Comparison of ENCODE assay signal across 11 cellular contexts in the genomic region with DNA sequence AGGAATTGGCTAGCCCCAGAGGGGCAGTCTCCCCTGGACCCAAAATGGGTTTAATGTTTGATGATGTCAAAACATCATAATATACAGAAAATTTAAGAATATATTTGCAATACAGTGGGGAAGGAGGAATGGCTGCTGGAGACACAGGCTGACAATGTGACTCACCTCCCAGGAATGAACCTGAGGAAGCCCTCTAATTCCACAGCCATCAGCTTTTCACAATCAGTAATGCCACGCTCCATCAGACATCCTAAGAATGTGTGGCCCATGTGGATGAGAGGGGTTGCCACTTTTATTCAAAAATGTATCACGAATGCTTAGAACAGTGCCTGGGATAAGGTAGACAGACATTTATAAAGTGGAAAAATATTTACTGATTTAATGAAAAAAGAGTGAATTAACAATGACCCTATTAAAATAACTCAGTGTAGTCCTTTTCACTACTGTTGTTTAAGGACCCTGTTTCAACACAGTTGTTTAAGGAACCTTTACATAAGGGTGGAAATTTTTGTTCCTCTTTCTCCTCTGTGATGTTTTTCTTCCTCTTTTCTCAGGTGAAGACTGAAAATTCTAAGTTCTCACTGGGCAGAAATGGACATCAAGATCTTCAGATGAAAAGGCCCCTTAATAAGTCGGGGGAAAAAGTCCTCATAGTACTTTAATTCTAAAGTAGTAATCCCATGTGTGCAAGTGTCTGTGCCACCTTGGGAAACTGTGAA. TPM values are rescaled to one million over a fixed set of nuclear protein-coding genes. Genes with fewer than 3 reads are reported as not detected.
DNase-seq lines count a peak whose midpoint lies in the region; ATAC-seq, FAIRE-seq and TF ChIP-seq lines count a peak whose summit lies in the region.
"Had no signal": no experiment of that assay in that cellular context is flagged by ENCODE, and none has a peak within 500 bp of the region (broad histone marks: within the 10 kb centered on the region; RNA-seq: fewer than 3 reads in every experiment).

No MANE protein-coding gene starts in this region.

- H4K20me1 ChIP-seq in keratinocyte (ENCODE audit: control insufficient read depth, extremely low read depth, insufficient read depth, low read length) = no peaks in the 10 kb centered on the region

- no peaks in the 10 kb centered on the region for H3K4me1 Mint-ChIP-seq in progenitor cell of endocrine pancreas (ENCODE audit: low read depth)

- no peak overlapping the region for H3K4me2 ChIP-seq in keratinocyte (ENCODE audit: control insufficient read depth, extremely low read depth, insufficient read depth, low read depth, low read length)

- dilution Hi-C loops in keratinocyte (cut with MboI; ENCODE audit: extremely low pct_ligation_motif_present, low sequenced_read_pairs) = no loop called here

- H3K27ac Mint-ChIP-seq in progenitor cell of endocrine pancreas = no peak overlapping the region

- no peaks in the 10 kb centered on the region for H3K4me1 ChIP-seq in adipocyte (ENCODE audit: control insufficient read depth, insufficient read depth, low read length)
- H3K4me1 ChIP-seq in keratinocyte (ENCODE audit: control insufficient read depth, extremely low read depth, insufficient read depth, low read length) = no peaks in the 10 kb centered on the region

- H3K27me3 Mint-ChIP-seq in progenitor cell of endocrine pancreas = peaks cover 10% of the 10 kb centered on the region

- H3K4me3 Mint-ChIP-seq in progenitor cell of endocrine pancreas (ENCODE audit: low read depth) = no peak overlapping the region
- H3K4me3 Mint-ChIP-seq: effector memory CD8-positive, alpha-beta T cell had no signal

- H3K27me3 ChIP-seq in adipocyte (replicated peaks; ENCODE audit: control insufficient read depth, insufficient read depth, low read length) = peaks cover 3% of the 10 kb centered on the region
- H3K27me3 ChIP-seq in keratinocyte (ENCODE audit: control insufficient read depth, extremely low read depth, insufficient read depth, low read length) = peaks cover 12% of the 10 kb centered on the region

- H2AFZ ChIP-seq in keratinocyte (ENCODE audit: control insufficient read depth, low read length) = no peak overlapping the region

- TF ChIP-seq CTCF in keratinocyte (optimal IDR thresholded peaks at IDR 0.05 in 1 of 3, IDR thresholded peaks at IDR 0.05 in 1 of 3, conservative IDR thresholded peaks at IDR 0.05 in 1 of 3; ENCODE audit: extremely low read depth in 1 of 3, insufficient read depth in 2 of 3, low read length in 3 of 3) (no peak), progenitor cell of endocrine pancreas (IDR thresholded peaks at IDR 0.05; ENCODE audit: unreplicated experiment) (no peak)

- H3K36me3 Mint-ChIP-seq in progenitor cell of endocrine pancreas (ENCODE audit: insufficient read depth) = no peaks in the 10 kb centered on the region

- intact Hi-C loops in Right ventricle myocardium inferior (cut with DNase I) = no loop called here

- DNase-seq in CD1c-positive myeloid dendritic cell (ENCODE audit: extremely low spot score) = peak; percentile 80
- DNase-seq in M059J (ENCODE audit: low read depth) = peak; percentile 88
- DNase-seq in adipocyte (ENCODE audit: low read depth) = peak; percentile 45
- DNase-seq in keratinocyte (ENCODE audit: low read depth, low spot score) = peak; percentile 5
- no peak for DNase-seq in Right ventricle myocardium inferior (ENCODE audit: missing footprints)
- no peak for DNase-seq in hepatic stellate cell (ENCODE audit: low spot score)
- DNase-seq in progenitor cell of endocrine pancreas (ENCODE audit: low spot score, unreplicated experiment) = no peak
- DNase-seq: effector memory CD8-positive, alpha-beta T cell; MM.1S had no signal

- H3K9me3 Mint-ChIP-seq in progenitor cell of endocrine pancreas (ENCODE audit: low read depth) = peaks cover 10% of the 10 kb centered on the region
- H3K9me3 Mint-ChIP-seq: effector memory CD8-positive, alpha-beta T cell had no signal

- H3K9ac ChIP-seq in adipocyte (ENCODE audit: low read length) = no peak overlapping the region
- no peak overlapping the region for H3K9ac ChIP-seq in keratinocyte (ENCODE audit: control insufficient read depth, extremely low read depth, insufficient read depth, low read length)

- H3K4me3 ChIP-seq in adipocyte (ENCODE audit: low read length) = no peak overlapping the region
- no peak overlapping the region for H3K4me3 ChIP-seq in keratinocyte (ENCODE audit: control insufficient read depth in 2 of 3, extremely low read depth in 1 of 3, insufficient read depth in 2 of 3, low read depth in 1 of 3, low read length in 3 of 3)

- FAIRE-seq in keratinocyte (lab: Jason Lieb, UNC) = no peak

- H3K9me3 ChIP-seq in adipocyte (ENCODE audit: control insufficient read depth, low read length) = no peaks in the 10 kb centered on the region
- no peaks in the 10 kb centered on the region for H3K9me3 ChIP-seq in keratinocyte (ENCODE audit: control insufficient read depth, low read depth, low read length)

- H3K36me3 ChIP-seq in adipocyte (ENCODE audit: control insufficient read depth, insufficient read depth, low read length, severe bottlenecking) (no peaks in the 10 kb centered on the region), keratinocyte (ENCODE audit: control insufficient read depth in 2 of 2, extremely low read depth in 1 of 2, insufficient read depth in 2 of 2, low read length in 2 of 2) (no peaks in the 10 kb centered on the region)

- no peak for ATAC-seq in Right ventricle myocardium inferior
- ATAC-seq in GM21360 (IDR thresholded peaks at IDR 0.05; ENCODE audit: unreplicated experiment) = no peak
- ATAC-seq: effector memory CD8-positive, alpha-beta T cell had no signal

- H3K9me1 ChIP-seq in keratinocyte (ENCODE audit: control insufficient read depth, extremely low read depth, insufficient read depth, low read length) = no peaks in the 10 kb centered on the region

- no peak overlapping the region for H3K27ac ChIP-seq in keratinocyte (ENCODE audit: control insufficient read depth, insufficient read depth, low read length)
- H3K27ac ChIP-seq: C4-2B had no signal

- H3K79me2 ChIP-seq in keratinocyte (ENCODE audit: control insufficient read depth, insufficient read depth, low read length) = no peaks in the 10 kb centered on the region

RNA-seq across cellular contexts. Expression of a gene that starts 17.5 kb away (rescaled TPM):
- not detected in 2 replicates for total RNA-seq in M059J (2014; rRNA removed; shearing (Covaris generic))
- not detected in 3 replicates for polyA plus RNA-seq in keratinocyte
- not detected for polyA plus RNA-seq in keratinocyte (2011; ENCODE audit: low read depth)
- not detected in 2 replicates for polyA plus RNA-seq in keratinocyte (2011; cell fraction: cytosol; rRNA removed)
- polyA plus RNA-seq in keratinocyte (2011; cell fraction: nucleus; rRNA removed) = not detected in 2 replicates
- not detected in 2 replicates for polyA plus RNA-seq in keratinocyte (2012; ENCODE audit: low replicate concordance)
- polyA minus RNA-seq in keratinocyte = not detected in 3 replicates
- polyA minus RNA-seq in keratinocyte (2011; cell fraction: cytosol; rRNA and poly(A)+ RNA removed) = not detected
- polyA minus RNA-seq in keratinocyte (2011; cell fraction: nucleus; rRNA and poly(A)+ RNA removed) = not detected in 2 replicates
- total RNA-seq in Right ventricle myocardium inferior (0.46 TPM), progenitor cell of endocrine pancreas (3.7 and 3.8 TPM in 2 replicates)

Comparison
In these comparisons a context has a peak if more than half of its experiments do, and no peak if none do; other contexts are left out.
1. DNase-seq: peak in CD1c-positive myeloid dendritic cell (single experiment), M059J (single experiment), adipocyte (single experiment) and keratinocyte (single experiment); none in Right ventricle myocardium inferior (single experiment), hepatic stellate cell (single experiment) and progenitor cell of endocrine pancreas (single experiment).